In genomic region chr15:78637776-78638435, GRCh38 we compare ENCODE assay signal across 10 cellular contexts. TPM values are rescaled to one million over a fixed set of nuclear protein-coding genes. Genes with fewer than 3 reads are reported as not detected.
A peak's percentile ranks its signal among the peaks of the same experiment; 100 is the strongest.
DNase-seq lines count a peak whose midpoint lies in the region; TF ChIP-seq lines count a peak whose summit lies in the region.
"Had no signal": no experiment of that assay in that cellular context is flagged by ENCODE, and none has a peak within 500 bp of the region (broad histone marks: within the 10 kb centered on the region; RNA-seq: fewer than 3 reads in every experiment).

No MANE protein-coding gene starts in this region.

- WGBS in mesenchymal stem cell: 81% methylated on average over 4 of the region's 4 CpGs

- no peak overlapping the region for H4K8ac ChIP-seq in mesenchymal stem cell (ENCODE audit: low read length)

- TF ChIP-seq CTCF in HEK293 (tag by site-specific recombination; IDR thresholded peaks at IDR 0.05) (no peak), GM10266 (IDR thresholded peaks at IDR 0.05; ENCODE audit: control insufficient read depth, insufficient read depth, low read depth, missing control alignments) (no peak)

- H2BK5ac ChIP-seq in mesenchymal stem cell (ENCODE audit: low read depth, low read length, poor library complexity, severe bottlenecking): no peak overlapping the region

- no peak overlapping the region for H3K4me3 ChIP-seq in HEK293 (ENCODE audit: low read depth, low read length)
- no peak overlapping the region for H3K4me3 ChIP-seq in mesenchymal stem cell (ENCODE audit: insufficient read depth in 1 of 2, low read depth in 1 of 2, low read length in 2 of 2)

- H2BK120ac ChIP-seq in mesenchymal stem cell (ENCODE audit: low read depth, low read length): no peak overlapping the region

- H3K9ac ChIP-seq in mesenchymal stem cell (ENCODE audit: low read length): no peak overlapping the region

- no peak overlapping the region for H3K23ac ChIP-seq in mesenchymal stem cell (ENCODE audit: low read length in 2 of 2)

- H3K18ac ChIP-seq in mesenchymal stem cell (ENCODE audit: low read depth in 1 of 2, low read length in 2 of 2): no peak overlapping the region

- H3K79me1 ChIP-seq in mesenchymal stem cell (replicated peaks; ENCODE audit: low read length, poor library complexity, severe bottlenecking): no peaks in the 10 kb centered on the region

- no peak overlapping the region for H3K27ac ChIP-seq in HEK293 (ENCODE audit: extremely low read depth, low read depth, low read length)
- H3K27ac ChIP-seq in mesenchymal stem cell (ENCODE audit: low read length, poor library complexity, severe bottlenecking): no peak overlapping the region

- POLR2A ChIA-PET in HEK293 (lab: Yijun Ruan, JAX): no interaction called here

- peaks cover 34 to 73% of the 10 kb centered on the region in 2 experiments for H3K27me3 ChIP-seq in mesenchymal stem cell (ENCODE audit: control insufficient read depth in 1 of 2, insufficient read depth in 1 of 2, low read length in 2 of 2)

- H3K9me3 ChIP-seq in HEK293 (ENCODE audit: control insufficient read depth, insufficient read depth, low read depth, low read length): no peaks in the 10 kb centered on the region
- H3K9me3 ChIP-seq in mesenchymal stem cell (ENCODE audit: control insufficient read depth, low read length): peaks cover 12% of the 10 kb centered on the region
- H3K9me3 ChIP-seq: Caco-2 had no signal

- peak in 2 of 3 experiments; percentile 52 to 81 for DNase-seq in NCI-H1417 (lab: John Stamatoyannopoulos, UW)
- DNase-seq in NCI-H1417 treated with DMSO at 0.1 percent for 48 hours (lab: John Stamatoyannopoulos, UW): no peak
- DNase-seq in NCI-H69 (lab: John Stamatoyannopoulos, UW): peak; percentile 93
- no peak for DNase-seq in mesenchymal stem cell
- DNase-seq in NCI-H2196 (lab: John Stamatoyannopoulos, UW; ENCODE audit: unreplicated experiment): no peak
- no peak for DNase-seq in GM10266 (ENCODE audit: extremely low spot score)
- no peak for DNase-seq in NCI-H1930 (lab: John Stamatoyannopoulos, UW)
- DNase-seq: Right ventricle myocardium superior had no signal

- H3K4me2 ChIP-seq in mesenchymal stem cell (ENCODE audit: low read length, poor library complexity, severe bottlenecking): no peak overlapping the region

- H4K91ac ChIP-seq in mesenchymal stem cell (ENCODE audit: low read length): peak overlapping the region; percentile 18

- no peak overlapping the region for H2AFZ ChIP-seq in mesenchymal stem cell (ENCODE audit: low read depth, low read length)

- no peak overlapping the region for H2AK5ac ChIP-seq in mesenchymal stem cell (ENCODE audit: low read length, severe bottlenecking)

- CTCF ChIA-PET in HEK293 (lab: Yijun Ruan, JAX): interaction anchor here (0.6 to 5.9 kb wide), 26 partner anchors 10 to 541 kb away, joined by 3 to 119 read pairs (median 5); no protein-coding TSS in a partner anchor

- H3K36me3 ChIP-seq in HEK293 (ENCODE audit: control insufficient read depth in 2 of 2, insufficient read depth in 1 of 2, low read length in 2 of 2) (no peaks in the 10 kb centered on the region), mesenchymal stem cell (ENCODE audit: control insufficient read depth in 1 of 2, insufficient read depth in 2 of 2, low read depth in 1 of 2, low read length in 2 of 2) (no peaks in the 10 kb centered on the region)

- H3K4ac ChIP-seq in mesenchymal stem cell (ENCODE audit: low read depth in 1 of 2, low read length in 2 of 2): no peak overlapping the region

- H2BK15ac ChIP-seq in mesenchymal stem cell (ENCODE audit: low read depth, poor library complexity, severe bottlenecking): no peak overlapping the region

- H2BK12ac ChIP-seq in mesenchymal stem cell (ENCODE audit: low read length in 2 of 2): no peak overlapping the region

- H3K14ac ChIP-seq in mesenchymal stem cell (ENCODE audit: low read length in 2 of 2): no peak overlapping the region

- H3K4me1 ChIP-seq in HEK293 (ENCODE audit: control insufficient read depth, insufficient read depth, low read length) (peaks cover 2% of the 10 kb centered on the region; the same call in 1 of the 2 replicates), mesenchymal stem cell (ENCODE audit: control insufficient read depth, insufficient read depth, low read depth, low read length) (peaks cover 12% of the 10 kb centered on the region)
- H3K4me1 ChIP-seq: Caco-2 had no signal

TF ChIP-seq in HEK293, 187 proteins besides CTCF, POLR2A, EP300 and RAD21:
- peak; percentile 60 for TF ChIP-seq PRDM10 (tag by site-specific recombination; IDR thresholded peaks at IDR 0.05)
- no peak for TF ChIP-seq ZNF433 (tag by site-specific recombination; IDR thresholded peaks at IDR 0.05; ENCODE audit: low read depth)
TF ChIP-seq in HEK293: peak in this region for 1.

RNA-seq across cellular contexts. Expression of gene CHRNB4, which starts 3.1 kb away (rescaled TPM):
- polyA plus RNA-seq in mesenchymal stem cell (2013, experiment 1 of 2): 0.01 TPM
- polyA plus RNA-seq in mesenchymal stem cell (2013, experiment 2 of 2): 0.03 TPM

RNA-seq across cellular contexts. Expression of gene CHRNA3, which starts 17.1 kb away (rescaled TPM):
- polyA plus RNA-seq in mesenchymal stem cell (2013, experiment 1 of 2): 0.06 TPM
- not detected for polyA plus RNA-seq in mesenchymal stem cell (2013, experiment 2 of 2)

Comparison
In these comparisons a context has a peak if more than half of its experiments do, and no peak if none do; other contexts are left out.
1. DNase-seq: peak in NCI-H1417 (2 of 3) and NCI-H69 (single experiment); none in NCI-H1417 treated with DMSO at 0.1 percent for 48 hours (single experiment), mesenchymal stem cell (single experiment), NCI-H2196 (single experiment), GM10266 (single experiment) and NCI-H1930 (0 of 2).